10 cellular contexts compared by ENCODE assay signal in genomic region chr15:58134886-58135285, GRCh38. TPM values are rescaled to one million over a fixed set of nuclear protein-coding genes. Genes with fewer than 3 reads are reported as not detected.
"Had no signal": no experiment of that assay in that cellular context is flagged by ENCODE, and none has a peak within 500 bp of the region (broad histone marks: within the 10 kb centered on the region; RNA-seq: fewer than 3 reads in every experiment).

No MANE protein-coding gene starts in this region.

- H3K9ac ChIP-seq: KMS-11 had no signal

- FAIRE-seq: HepG2, HTR-8/SVneo had no signal

- DNase-seq: IMR-90, KBM-7, KG1 had no signal

- H3K4me2 ChIP-seq: KMS-11 had no signal

- ATAC-seq: HepG2 had no signal

- H3K27ac ChIP-seq: HL-60, KMS-11 had no signal

RNA-seq across cellular contexts. Expression of gene AQP9, which starts 3.3 kb away (rescaled TPM):
- total RNA-seq: HepG2, HT-29, HT1080, IMR-90 had no signal
- polyA plus RNA-seq: HepG2, IgD-negative memory B cell, IMR-90 had no signal
